In the genomic region with DNA sequence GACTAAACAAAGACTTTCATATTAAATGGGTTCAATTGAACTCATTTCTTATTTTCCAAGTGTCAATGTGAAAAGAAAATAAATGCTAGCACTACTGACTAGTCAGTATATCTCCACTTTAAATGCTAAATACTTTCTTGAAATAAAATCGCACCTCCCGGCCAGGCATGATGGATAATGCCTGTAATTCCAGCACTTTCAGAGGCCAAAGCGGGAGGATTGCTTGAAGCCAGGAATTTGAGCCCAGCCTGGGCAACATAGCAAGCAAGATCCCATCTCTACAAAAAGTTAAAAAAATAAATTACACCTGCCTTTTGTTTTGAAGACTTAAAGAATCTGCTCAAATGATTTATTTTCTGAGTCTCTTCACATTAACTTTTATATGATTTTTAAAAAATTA, we compare ENCODE assay signal across 1 cellular context.
TF ChIP-seq lines count a peak whose summit lies in the region.

No MANE protein-coding gene starts in this region.

TF ChIP-seq in SK-N-SH, 30 proteins besides CTCF, POLR2A, EP300 and RAD21 (continued from another document):
- TF ChIP-seq, protein P1, sequence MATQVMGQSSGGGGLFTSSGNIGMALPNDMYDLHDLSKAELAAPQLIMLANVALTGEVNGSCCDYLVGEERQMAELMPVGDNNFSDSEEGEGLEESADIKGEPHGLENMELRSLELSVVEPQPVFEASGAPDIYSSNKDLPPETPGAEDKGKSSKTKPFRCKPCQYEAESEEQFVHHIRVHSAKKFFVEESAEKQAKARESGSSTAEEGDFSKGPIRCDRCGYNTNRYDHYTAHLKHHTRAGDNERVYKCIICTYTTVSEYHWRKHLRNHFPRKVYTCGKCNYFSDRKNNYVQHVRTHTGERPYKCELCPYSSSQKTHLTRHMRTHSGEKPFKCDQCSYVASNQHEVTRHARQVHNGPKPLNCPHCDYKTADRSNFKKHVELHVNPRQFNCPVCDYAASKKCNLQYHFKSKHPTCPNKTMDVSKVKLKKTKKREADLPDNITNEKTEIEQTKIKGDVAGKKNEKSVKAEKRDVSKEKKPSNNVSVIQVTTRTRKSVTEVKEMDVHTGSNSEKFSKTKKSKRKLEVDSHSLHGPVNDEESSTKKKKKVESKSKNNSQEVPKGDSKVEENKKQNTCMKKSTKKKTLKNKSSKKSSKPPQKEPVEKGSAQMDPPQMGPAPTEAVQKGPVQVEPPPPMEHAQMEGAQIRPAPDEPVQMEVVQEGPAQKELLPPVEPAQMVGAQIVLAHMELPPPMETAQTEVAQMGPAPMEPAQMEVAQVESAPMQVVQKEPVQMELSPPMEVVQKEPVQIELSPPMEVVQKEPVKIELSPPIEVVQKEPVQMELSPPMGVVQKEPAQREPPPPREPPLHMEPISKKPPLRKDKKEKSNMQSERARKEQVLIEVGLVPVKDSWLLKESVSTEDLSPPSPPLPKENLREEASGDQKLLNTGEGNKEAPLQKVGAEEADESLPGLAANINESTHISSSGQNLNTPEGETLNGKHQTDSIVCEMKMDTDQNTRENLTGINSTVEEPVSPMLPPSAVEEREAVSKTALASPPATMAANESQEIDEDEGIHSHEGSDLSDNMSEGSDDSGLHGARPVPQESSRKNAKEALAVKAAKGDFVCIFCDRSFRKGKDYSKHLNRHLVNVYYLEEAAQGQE (IDR thresholded peaks at IDR 0.05; ENCODE audit: low read depth, low read length): no peak
- TF ChIP-seq CHD2 (IDR thresholded peaks at IDR 0.05; ENCODE audit: low read length, partially characterized antibody): no peak
- no peak for TF ChIP-seq FOXJ3 (CRISPR knock-in tag; IDR thresholded peaks at IDR 0.05)
- TF ChIP-seq, protein P2, sequence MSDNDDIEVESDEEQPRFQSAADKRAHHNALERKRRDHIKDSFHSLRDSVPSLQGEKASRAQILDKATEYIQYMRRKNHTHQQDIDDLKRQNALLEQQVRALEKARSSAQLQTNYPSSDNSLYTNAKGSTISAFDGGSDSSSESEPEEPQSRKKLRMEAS (IDR thresholded peaks at IDR 0.05; ENCODE audit: low read depth): no peak
